8 cellular contexts compared by ENCODE assay signal in the genomic region with DNA sequence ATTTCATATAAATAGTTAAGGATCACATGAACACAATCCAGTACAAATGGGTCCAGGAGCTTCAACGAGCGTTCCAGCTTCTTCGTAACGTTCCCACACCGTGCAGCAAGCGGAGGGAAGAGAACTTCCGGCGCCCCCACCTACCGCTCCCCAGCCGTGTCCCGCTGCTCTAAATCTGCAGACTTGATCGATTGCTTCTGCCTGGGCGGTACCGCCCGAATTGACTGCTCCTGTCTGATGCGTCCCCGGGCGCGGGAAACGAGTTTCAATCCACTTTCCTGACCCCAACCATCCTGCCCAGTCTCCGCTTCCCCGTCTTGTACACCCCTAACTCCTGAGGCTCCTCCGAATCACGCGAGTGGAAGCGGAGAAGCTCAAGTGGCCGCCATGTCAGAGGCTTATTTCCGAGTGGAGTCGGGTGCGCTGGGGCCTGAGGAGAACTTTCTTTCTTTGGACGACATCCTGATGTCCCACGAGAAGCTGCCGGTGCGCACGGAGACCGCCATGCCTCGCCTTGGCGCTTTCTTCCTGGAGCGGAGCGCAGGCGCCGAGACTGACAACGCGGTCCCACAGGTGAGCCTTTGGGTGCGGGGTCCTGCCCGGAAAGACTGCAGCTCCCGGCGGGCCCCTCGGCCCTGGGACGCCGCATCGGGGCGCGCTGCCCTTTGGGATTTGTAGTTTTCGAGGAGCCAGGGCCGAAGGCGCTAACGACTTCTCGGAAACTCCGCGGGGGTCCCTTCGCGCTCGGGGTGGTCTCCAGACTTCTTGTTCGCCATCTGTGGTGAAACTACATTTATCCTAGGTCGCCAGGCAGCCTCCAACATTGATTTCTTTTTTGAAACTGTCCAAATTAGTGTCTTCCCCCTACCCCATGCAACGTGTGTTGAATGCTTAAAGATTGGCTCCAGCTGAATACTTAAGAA. TPM values are rescaled to one million over a fixed set of nuclear protein-coding genes. Genes with fewer than 3 reads are reported as not detected.
DNase-seq lines count a peak whose midpoint lies in the region; ATAC-seq and TF ChIP-seq lines count a peak whose summit lies in the region.

Gene GINS3 (plus strand): TSS at position 257 of the 923 bp plus-strand sequence. CDS start 131 bp downstream, at position 388.

- TF ChIP-seq POLR2A in GM15510 (IDR thresholded peaks at IDR 0.05; ENCODE audit: borderline replicate concordance, extremely low read depth, insufficient read length), result peak; percentile 50
- no peak for TF ChIP-seq POLR2A in vagina (IDR thresholded peaks at IDR 0.05)

- peak; percentile 78 for DNase-seq in NCI-H1694 (lab: John Stamatoyannopoulos, UW)
- peak; percentile 68 to 71 (median 69) for DNase-seq in T-helper 17 cell
- peak in 57 of 58 donors; percentile 19 to 92 (median 80) for DNase-seq in anterior cingulate cortex (lab: John Stamatoyannopoulos, UW)
- peak; percentile 92 to 95 (median 94) for DNase-seq in right cardiac atrium
- DNase-seq in putamen (ENCODE audit: low spot score), result peak; percentile 87
- DNase-seq in vagina (ENCODE audit: extremely low spot score in 2 of 2), result no peak

- H3K27ac Mint-ChIP-seq in T-helper 17 cell, result peak within 1 kb of the TSS; percentile 93

- peaks cover 3% of the 10 kb centered on the region for H3K36me3 Mint-ChIP-seq in T-helper 17 cell (ENCODE audit: low read depth)

- TF ChIP-seq CTCF in vagina (IDR thresholded peaks at IDR 0.05), result no peak

- peak within 1 kb of the TSS; percentile 94 for H3K4me3 ChIP-seq in right cardiac atrium (ENCODE audit: low read length)
- peak within 1 kb of the TSS; percentile 81 to 83 for H3K4me3 ChIP-seq in vagina

- H3K4me1 Mint-ChIP-seq in T-helper 17 cell, result peaks cover 5% of the 10 kb centered on the region

- H3K36me3 ChIP-seq in vagina, result no peaks in the 10 kb centered on the region

- WGBS in right cardiac atrium, result under 1% methylated on average over 67 of the region's 67 CpGs

- H3K9me3 ChIP-seq in T-helper 17 cell (ENCODE audit: control insufficient read depth, low read length, poor library complexity, severe bottlenecking), result no peaks in the 10 kb centered on the region
- H3K9me3 ChIP-seq in right cardiac atrium (ENCODE audit: control insufficient read depth, low read length), result no peaks in the 10 kb centered on the region
- no peaks in the 10 kb centered on the region for H3K9me3 ChIP-seq in vagina

- H3K27me3 Mint-ChIP-seq in T-helper 17 cell, result no peaks in the 10 kb centered on the region

- H3K27me3 ChIP-seq in right cardiac atrium (ENCODE audit: control insufficient read depth, insufficient read depth), result no peaks in the 10 kb centered on the region
- no peaks in the 10 kb centered on the region for H3K27me3 ChIP-seq in vagina

- peak within 1 kb of the TSS; percentile 98 for H3K4me3 Mint-ChIP-seq in T-helper 17 cell

- H3K4me1 ChIP-seq in right cardiac atrium (ENCODE audit: control insufficient read depth, insufficient read depth, low read length), result peaks cover 2% of the 10 kb centered on the region
- peaks cover 11% of the 10 kb centered on the region for H3K4me1 ChIP-seq in vagina

- H3K27ac ChIP-seq in right cardiac atrium (ENCODE audit: low read length) (peak within 1 kb of the TSS; percentile 90), vagina (peak within 1 kb of the TSS; percentile 77)

- intact Hi-C loops in right cardiac atrium (cut with DNase I) (no loop called here), vagina (cut with DNase I) (no loop called here)

- peak; percentile 85 for ATAC-seq in HG02884 (IDR thresholded peaks at IDR 0.05; ENCODE audit: unreplicated experiment)
- ATAC-seq in T-helper 17 cell, result peak; percentile 98
- ATAC-seq in right cardiac atrium, result peak; percentile 98

RNA-seq across cellular contexts. Expression of gene GINS3, which starts in this region (rescaled TPM):
- under 1 TPM; 0.77 to 0.86 TPM for total RNA-seq in T-helper 17 cell
- total RNA-seq in right cardiac atrium, result 1 to 10 TPM; 6.3 to 8.0 (median 6.7) TPM
- polyA plus RNA-seq in right cardiac atrium, result 6.5 TPM
- total RNA-seq in vagina, result 7.4 TPM

Comparison
In these comparisons a context has a peak if more than half of its experiments do, and no peak if none do; other contexts are left out.
1. Peak in DNase-seq and ATAC-seq in T-helper 17 cell; RNA of the gene not detected or under 1 TPM.
2. DNase-seq: peak in NCI-H1694 (single experiment), anterior cingulate cortex (57 of 58), right cardiac atrium (3 of 3) and putamen (single experiment); none in vagina (0 of 2).
3. Peak in every context shown above with its lines, with median percentiles within 50 percentile points of each other: ATAC-seq.